Comparison of ENCODE assay signal across 15 cellular contexts in genomic region chr14:47619397-47619796, GRCh38. TPM values are rescaled to one million over a fixed set of nuclear protein-coding genes. Genes with fewer than 3 reads are reported as not detected.
"Had no signal": no experiment of that assay in that cellular context is flagged by ENCODE, and none has a peak within 500 bp of the region (broad histone marks: within the 10 kb centered on the region; RNA-seq: fewer than 3 reads in every experiment).

No MANE protein-coding gene starts in this region.

- H3K9me3 ChIP-seq: esophagus muscularis mucosa, left ventricle myocardium inferior, psoas muscle, suprapubic skin had no signal

- H3K36me3 ChIP-seq: esophagus muscularis mucosa, left ventricle myocardium inferior, suprapubic skin had no signal

- H3K4me3 ChIP-seq: dorsolateral prefrontal cortex, esophagus muscularis mucosa, left ventricle myocardium inferior, psoas muscle, suprapubic skin had no signal

- H3K27ac ChIP-seq: dorsolateral prefrontal cortex, esophagus muscularis mucosa, left ventricle myocardium inferior, psoas muscle, suprapubic skin had no signal

- H3K4me1 ChIP-seq: esophagus muscularis mucosa, left ventricle myocardium inferior, psoas muscle, suprapubic skin had no signal

- H3K27me3 ChIP-seq: dorsolateral prefrontal cortex, esophagus muscularis mucosa, suprapubic skin had no signal

- DNase-seq: activated CD4-positive, alpha-beta T cell treated with anti-CD3 and anti-CD28 coated beads, Interleukin-2, amount 10 ng/mL, durations not matched to agents 7 days and 5 days; amniotic stem cell; dorsolateral prefrontal cortex; glutamatergic neuron; left ventricle myocardium inferior; mesenchymal stem cell; occipital lobe; psoas muscle; stimulated activated naive CD4-positive, alpha-beta T cell treated with Interleukin-2 at 50 U/mL for 16 hours; T-helper 9 cell had no signal

- ATAC-seq: natural killer cell treated with Interleukin-12 subunit alpha and Interleukin-12 subunit beta and Interleukin-15 and Interleukin-18, amount 100 ng/mL, for 72 hours; psoas muscle; sciatic nerve had no signal

RNA-seq across cellular contexts. Expression of gene MDGA2, which starts 56.0 kb away (rescaled TPM):
- total RNA-seq: activated CD4-positive, alpha-beta T cell treated with anti-CD3 and anti-CD28 coated beads, Interleukin-2, amount 10 ng/mL, durations not matched to agents 7 days and 5 days; fibroblast of villous mesenchyme; natural killer cell treated with Interleukin-12 subunit alpha and Interleukin-12 subunit beta and Interleukin-15 and Interleukin-18, amount 100 ng/mL, for 72 hours; psoas muscle; sciatic nerve had no signal
